In genomic region chr11:106076923-106077608, GRCh38 we compare ENCODE assay signal across 8 cellular contexts. TPM values are rescaled to one million over a fixed set of nuclear protein-coding genes. Genes with fewer than 3 reads are reported as not detected.
A peak's percentile ranks its signal among the peaks of the same experiment; 100 is the strongest.
DNase-seq lines count a peak whose midpoint lies in the region; ATAC-seq, FAIRE-seq and TF ChIP-seq lines count a peak whose summit lies in the region.

KBTBD3 (minus strand) TSS chr11:106077347; CDS start chr11:106059097, 18,250 bp downstream.

- H3K27me3 ChIP-seq in vagina = no peaks in the 10 kb centered on the region

- intact Hi-C loops in vagina (cut with DNase I) = loop anchor here (1.0 kb wide), 1 partner anchor 56 kb away; no protein-coding TSS in a partner anchor

- H3K27ac ChIP-seq in vagina = peak within 1 kb of the TSS; percentile 96

- DNase-seq in GM18507 (ENCODE audit: extremely low spot score, insufficient read length, low read depth) = peak; percentile 77
- peak; percentile 99 for DNase-seq in NCI-H2029 (lab: John Stamatoyannopoulos, UW)
- DNase-seq in T-helper 9 cell = peak; percentile 95
- DNase-seq in astrocyte of the cerebellum (ENCODE audit: low read depth) = peak; percentile 99
- peak; percentile 85 for DNase-seq in hepatic stellate cell (ENCODE audit: low spot score)
- peak; percentile 100 for DNase-seq in putamen (ENCODE audit: low spot score)
- peak; percentile 98 to 100 for DNase-seq in vagina (ENCODE audit: extremely low spot score in 2 of 2)

- peak in 1 of 2 donors; percentile 89 for TF ChIP-seq POLR2A in vagina (IDR thresholded peaks at IDR 0.05)

- TF ChIP-seq CTCF in astrocyte of the cerebellum (IDR thresholded peaks at IDR 0.05; ENCODE audit: low read depth, low read length, missing control alignments) (peak; percentile 59), vagina (IDR thresholded peaks at IDR 0.05) (peak in 1 of 3 experiments; percentile 6)

- H3K9me3 ChIP-seq in vagina = no peaks in the 10 kb centered on the region

- H3K36me3 ChIP-seq in vagina = peaks cover 0 to 16% of the 10 kb centered on the region in 2 donors

- peak; percentile 96 for ATAC-seq in HG03025 (IDR thresholded peaks at IDR 0.05; ENCODE audit: low FRiP score, unreplicated experiment)

- FAIRE-seq in GM18507 (lab: Jason Lieb, UNC) = peak; percentile 99

- H3K4me3 ChIP-seq in astrocyte of the cerebellum (ENCODE audit: low read depth, low read length) (peak within 1 kb of the TSS; percentile 95), vagina (peak within 1 kb of the TSS; percentile 84 to 91)

- in situ Hi-C loops in astrocyte of the cerebellum (cut with HindIII; ENCODE audit: low sequenced_read_pairs) = no loop called here

- H3K4me1 ChIP-seq in vagina = peaks cover 47% of the 10 kb centered on the region

RNA-seq across cellular contexts. Expression of gene KBTBD3, which starts in this region (rescaled TPM):
- 3.2 TPM for total RNA-seq in vagina

Comparison
In these comparisons a context has a peak if more than half of its experiments do, and no peak if none do; other contexts are left out.
1. Peak in every context shown above with its lines: DNase-seq, ATAC-seq, H3K4me3 ChIP-seq and H3K27ac ChIP-seq.